In genomic region chr9:89996717-89997116, GRCh38 we compare ENCODE assay signal across 11 cellular contexts.
DNase-seq lines count a peak whose midpoint lies in the region; ATAC-seq and TF ChIP-seq lines count a peak whose summit lies in the region.
"Had no signal": no experiment of that assay in that cellular context is flagged by ENCODE, and none has a peak within 500 bp of the region (broad histone marks: within the 10 kb centered on the region; RNA-seq: fewer than 3 reads in every experiment).

No MANE protein-coding gene starts in this region.

- in situ Hi-C loops in transverse colon (cut with MboI; ENCODE audit: low pct_ligation_motif_present in 1 of 4, low pct_unique_long_range_greater_than_20kb in 1 of 4, low sequenced_read_pairs in 3 of 4), result no loop called here

- 100% methylated on average over 3 of the region's 3 CpGs; no CpG with 5 or more reads in 1 of the 2 donors for WGBS in transverse colon (ENCODE audit: low coverage in 1 of 2), 2 donors

- TF ChIP-seq CTCF in endothelial cell (IDR thresholded peaks at IDR 0.05; ENCODE audit: unreplicated experiment), result no peak
- peak in 4 of 5 experiments; percentile 15 to 53 (median 24) for TF ChIP-seq CTCF in transverse colon (IDR thresholded peaks at IDR 0.05)

- H3K4me1 Mint-ChIP-seq in endothelial cell (ENCODE audit: unreplicated experiment), result peaks cover 11% of the 10 kb centered on the region

- peak; percentile 10 for DNase-seq in stimulated activated CD4-positive, alpha-beta T cell treated with anti-CD3 and anti-CD28 coated beads, Interleukin-1b, Interleukin-23, amount 100 ng/mL, for 48 hours
- no peak for DNase-seq in stimulated activated CD4-positive, alpha-beta T cell treated with anti-CD3 and anti-CD28 coated beads, Interleukin-12 subunit alpha, Interleukin-12 subunit beta, amount 100 ng/mL, for 4 hours
- peak; percentile 22 for DNase-seq in MG63
- peak; percentile 6 for DNase-seq in endothelial cell (ENCODE audit: low spot score)
- peak; percentile 54 for DNase-seq in transverse colon
- DNase-seq in NCI-H146 (lab: John Stamatoyannopoulos, UW), result no peak
- DNase-seq: dorsolateral prefrontal cortex, Kasumi-1 had no signal

- no peak overlapping the region for H3K27ac ChIP-seq in transverse colon

- H3K27me3 ChIP-seq in MG63, result no peaks in the 10 kb centered on the region
- no peaks in the 10 kb centered on the region for H3K27me3 ChIP-seq in transverse colon
- H3K27me3 ChIP-seq: dorsolateral prefrontal cortex had no signal

- H3K9me3 Mint-ChIP-seq in endothelial cell (ENCODE audit: unreplicated experiment), result no peaks in the 10 kb centered on the region
- H3K9me3 Mint-ChIP-seq: stimulated activated naive CD8-positive, alpha-beta T cell treated with anti-CD3 and anti-CD28 coated beads, Interleukin-15, Interleukin-2, amounts not matched to agents 100 ng/mL and 50 ng/mL, for 24 hours had no signal

- peaks cover 6% of the 10 kb centered on the region for H3K27me3 Mint-ChIP-seq in endothelial cell (ENCODE audit: unreplicated experiment)

- H3K36me3 ChIP-seq in MG63 (no peaks in the 10 kb centered on the region), transverse colon (no peaks in the 10 kb centered on the region)

- H3K36me3 Mint-ChIP-seq in endothelial cell (ENCODE audit: low read depth, unreplicated experiment), result no peaks in the 10 kb centered on the region

- no peaks in the 10 kb centered on the region for H3K9me3 ChIP-seq in MG63
- H3K9me3 ChIP-seq in transverse colon, result no peaks in the 10 kb centered on the region

- H3K4me3 Mint-ChIP-seq in endothelial cell (ENCODE audit: unreplicated experiment), result no peak overlapping the region
- H3K4me3 Mint-ChIP-seq: stimulated activated naive CD8-positive, alpha-beta T cell treated with anti-CD3 and anti-CD28 coated beads, Interleukin-15, Interleukin-2, amounts not matched to agents 100 ng/mL and 50 ng/mL, for 24 hours had no signal

- intact Hi-C loops in transverse colon (cut with DNase I; ENCODE audit: low total_unique reads), result no loop called here

- H3K4me3 ChIP-seq in MG63 (no peak overlapping the region), transverse colon (no peak overlapping the region)
- H3K4me3 ChIP-seq: dorsolateral prefrontal cortex had no signal

- TF ChIP-seq EP300 in transverse colon (IDR thresholded peaks at IDR 0.05; ENCODE audit: low read depth), result no peak

- no peak for TF ChIP-seq POLR2A in transverse colon (IDR thresholded peaks at IDR 0.05)

- no peak overlapping the region for H3K27ac Mint-ChIP-seq in endothelial cell (ENCODE audit: unreplicated experiment)
- H3K27ac Mint-ChIP-seq: stimulated activated naive CD8-positive, alpha-beta T cell treated with anti-CD3 and anti-CD28 coated beads, Interleukin-15, Interleukin-2, amounts not matched to agents 100 ng/mL and 50 ng/mL, for 24 hours had no signal

- ATAC-seq in GM19452 (IDR thresholded peaks at IDR 0.05; ENCODE audit: unreplicated experiment) (no peak), GM19455 (IDR thresholded peaks at IDR 0.05; ENCODE audit: unreplicated experiment) (no peak)

- peaks cover 30 to 53% (median 47%) of the 10 kb centered on the region in 4 donors for H3K4me1 ChIP-seq in transverse colon

Comparison
In these comparisons a context has a peak if more than half of its experiments do, and no peak if none do; other contexts are left out.
1. DNase-seq: peak in stimulated activated CD4-positive, alpha-beta T cell treated with anti-CD3 and anti-CD28 coated beads, Interleukin-1b, Interleukin-23, amount 100 ng/mL, for 48 hours (single experiment), MG63 (single experiment), endothelial cell (single experiment) and transverse colon (single experiment); none in stimulated activated CD4-positive, alpha-beta T cell treated with anti-CD3 and anti-CD28 coated beads, Interleukin-12 subunit alpha, Interleukin-12 subunit beta, amount 100 ng/mL, for 4 hours (single experiment) and NCI-H146 (single experiment).